18 cellular contexts compared by ENCODE assay signal in genomic region chr11:34303028-34303427, GRCh38. TPM values are rescaled to one million over a fixed set of nuclear protein-coding genes. Genes with fewer than 3 reads are reported as not detected.
DNase-seq lines count a peak whose midpoint lies in the region; ATAC-seq, FAIRE-seq and TF ChIP-seq lines count a peak whose summit lies in the region.
"Had no signal": no experiment of that assay in that cellular context is flagged by ENCODE, and none has a peak within 500 bp of the region (broad histone marks: within the 10 kb centered on the region; RNA-seq: fewer than 3 reads in every experiment).

No MANE protein-coding gene starts in this region.

- no peaks in the 10 kb centered on the region for H3K9me3 ChIP-seq in cardiac muscle cell (ENCODE audit: low read depth)
- H3K9me3 ChIP-seq: body of pancreas, lower lobe of right lung had no signal

- intact Hi-C loops in left ventricle myocardium superior (cut with micrococcal nuclease), result no loop called here

- H3K4me3 ChIP-seq in cardiac muscle cell, result no peak overlapping the region
- H3K4me3 ChIP-seq: body of pancreas, lower lobe of right lung had no signal

- peaks cover 50% of the 10 kb centered on the region for H3K4me1 ChIP-seq in cardiac muscle cell (ENCODE audit: low read depth)
- H3K4me1 ChIP-seq: body of pancreas, lower lobe of right lung had no signal

- no peaks in the 10 kb centered on the region for H3K36me3 ChIP-seq in cardiac muscle cell
- H3K36me3 ChIP-seq: lower lobe of right lung had no signal

- H3K27me3 ChIP-seq in cardiac muscle cell, result no peaks in the 10 kb centered on the region
- H3K27me3 ChIP-seq: body of pancreas had no signal

- no peak for FAIRE-seq in RCC 7860 (lab: Jason Lieb, UNC)
- no peak for FAIRE-seq in urothelium cell line (lab: Jason Lieb, UNC)
- FAIRE-seq: HepG2 had no signal

- no peaks in the 10 kb centered on the region for H3K27me3 Mint-ChIP-seq in stimulated activated naive CD8-positive, alpha-beta T cell treated with anti-CD3 and anti-CD28 coated beads, Interleukin-15, amount 100 ng/mL, for 72 hours
- H3K27me3 Mint-ChIP-seq: CD4-positive, alpha-beta T cell; stimulated activated naive CD8-positive, alpha-beta T cell treated with anti-CD3 and anti-CD28 coated beads, Interleukin-15, Interleukin-2, amounts not matched to agents 100 ng/mL and 50 ng/mL, for 24 hours had no signal

- peak overlapping the region; percentile 91 for H3K27ac ChIP-seq in cardiac muscle cell
- H3K27ac ChIP-seq: body of pancreas, lower lobe of right lung had no signal

- DNase-seq in cardiac muscle cell (ENCODE audit: low read depth in 1 of 2, low spot score in 1 of 2), result peak in 1 of 2 donors; percentile 15
- DNase-seq in left ventricle myocardium superior, result no peak
- peak; percentile 44 for DNase-seq in RCC 7860 (ENCODE audit: low spot score)
- peak; percentile 41 for DNase-seq in kidney tubule cell (ENCODE audit: low spot score)
- DNase-seq in urothelium cell line (ENCODE audit: low spot score), result peak; percentile 18
- no peak for DNase-seq in stimulated activated naive CD8-positive, alpha-beta T cell treated with anti-CD3 and anti-CD28 coated beads, Interleukin-15, amount 100 ng/mL, for 72 hours
- DNase-seq: 8988T; activated naive CD4-positive, alpha-beta T cell treated with anti-CD3 and anti-CD28 coated beads, Interleukin-2, amount 50 U/mL, for 16 hours; activated T-cell treated with anti-CD3 and anti-CD28 coated beads, Interleukin-2, amount 50 U/mL, for 1 hour; body of pancreas; CD4-positive, alpha-beta T cell; DMS79 treated with DMSO at 0.1 percent for 48 hours; lower lobe of right lung; NCI-H2107 had no signal

- TF ChIP-seq CTCF in cardiac muscle cell (IDR thresholded peaks at IDR 0.05; ENCODE audit: low read depth, low read length), result no peak

- ATAC-seq in left ventricle myocardium superior (no peak), GM21786 (IDR thresholded peaks at IDR 0.05; ENCODE audit: unreplicated experiment) (no peak), HG02870 (IDR thresholded peaks at IDR 0.05; ENCODE audit: unreplicated experiment) (no peak)
- ATAC-seq in stimulated activated naive CD8-positive, alpha-beta T cell treated with anti-CD3 and anti-CD28 coated beads, Interleukin-15, amount 100 ng/mL, for 72 hours, result no peak
- ATAC-seq: body of pancreas, HepG2, lower lobe of right lung had no signal

- H3K4me1 Mint-ChIP-seq in stimulated activated naive CD8-positive, alpha-beta T cell treated with anti-CD3 and anti-CD28 coated beads, Interleukin-15, amount 100 ng/mL, for 72 hours, result peaks cover 26% of the 10 kb centered on the region

- H3K9me3 Mint-ChIP-seq in stimulated activated naive CD8-positive, alpha-beta T cell treated with anti-CD3 and anti-CD28 coated beads, Interleukin-15, amount 100 ng/mL, for 72 hours, result no peaks in the 10 kb centered on the region
- H3K9me3 Mint-ChIP-seq: CD4-positive, alpha-beta T cell; stimulated activated naive CD8-positive, alpha-beta T cell treated with anti-CD3 and anti-CD28 coated beads, Interleukin-15, Interleukin-2, amounts not matched to agents 100 ng/mL and 50 ng/mL, for 24 hours had no signal

- H3K4me3 Mint-ChIP-seq in stimulated activated naive CD8-positive, alpha-beta T cell treated with anti-CD3 and anti-CD28 coated beads, Interleukin-15, amount 100 ng/mL, for 72 hours, result no peak overlapping the region
- H3K4me3 Mint-ChIP-seq: CD4-positive, alpha-beta T cell; stimulated activated naive CD8-positive, alpha-beta T cell treated with anti-CD3 and anti-CD28 coated beads, Interleukin-15, Interleukin-2, amounts not matched to agents 100 ng/mL and 50 ng/mL, for 24 hours had no signal

- peak overlapping the region in 1 of 2 donors; percentile 15 for H3K27ac Mint-ChIP-seq in stimulated activated naive CD8-positive, alpha-beta T cell treated with anti-CD3 and anti-CD28 coated beads, Interleukin-15, amount 100 ng/mL, for 72 hours
- H3K27ac Mint-ChIP-seq: CD4-positive, alpha-beta T cell; stimulated activated naive CD8-positive, alpha-beta T cell treated with anti-CD3 and anti-CD28 coated beads, Interleukin-15, Interleukin-2, amounts not matched to agents 100 ng/mL and 50 ng/mL, for 24 hours had no signal

RNA-seq across cellular contexts. Expression of gene ABTB2, which starts 54.8 kb away (rescaled TPM):
- 32.7 and 61.3 TPM in 2 replicates for total RNA-seq in cardiac muscle cell
- polyA plus RNA-seq in cardiac muscle cell, result 29.0 and 55.4 TPM in 2 replicates
- total RNA-seq in left ventricle myocardium superior, result 12.1 TPM

Comparison
In these comparisons a context has a peak if more than half of its experiments do, and no peak if none do; other contexts are left out.
1. DNase-seq: peak in RCC 7860 (single experiment), kidney tubule cell (single experiment) and urothelium cell line (single experiment); none in left ventricle myocardium superior (single experiment) and stimulated activated naive CD8-positive, alpha-beta T cell treated with anti-CD3 and anti-CD28 coated beads, Interleukin-15, amount 100 ng/mL, for 72 hours (0 of 2).